30 cellular contexts compared by ENCODE assay signal in genomic region chr3:38229036-38229435, GRCh38. TPM values are rescaled to one million over a fixed set of nuclear protein-coding genes. Genes with fewer than 3 reads are reported as not detected.
A peak's percentile ranks its signal among the peaks of the same experiment; 100 is the strongest.
DNase-seq lines count a peak whose midpoint lies in the region; ATAC-seq, FAIRE-seq and TF ChIP-seq lines count a peak whose summit lies in the region.
"Had no signal": no experiment of that assay in that cellular context is flagged by ENCODE, and none has a peak within 500 bp of the region (broad histone marks: within the 10 kb centered on the region; RNA-seq: fewer than 3 reads in every experiment).

No MANE protein-coding gene starts in this region.

- H3K4me1 Mint-ChIP-seq in activated T-cell treated with anti-CD3 and anti-CD28 coated beads, Interleukin-2, amount 50 U/mL, for 72 hours (ENCODE audit: low read depth): no peaks in the 10 kb centered on the region
- H3K4me1 Mint-ChIP-seq: activated naive CD4-positive, alpha-beta T cell treated with anti-CD3 and anti-CD28 coated beads, Interleukin-2, amount 50 U/mL, for 24 hours; H9; naive B cell had no signal

- no peak for TF ChIP-seq EP300 in K562 (IDR thresholded peaks at IDR 0.05; ENCODE audit: low read length)

- no peaks in the 10 kb centered on the region for H3K9me3 Mint-ChIP-seq in activated T-cell treated with anti-CD3 and anti-CD28 coated beads, Interleukin-2, amount 50 U/mL, for 72 hours
- H3K9me3 Mint-ChIP-seq: activated naive CD4-positive, alpha-beta T cell treated with anti-CD3 and anti-CD28 coated beads, Interleukin-2, amount 50 U/mL, for 24 hours; H9; naive B cell; stimulated activated memory B cell treated with anti-CD40 and anti-IgM and Interleukin-4, amounts not matched to agents 10 μg/mL and 1 μg/mL and 100 μg/mL, for 72 hours had no signal

- WGBS in K562 (ENCODE audit: insufficient coverage, low coverage, missing lambda C conversion rate): 85% methylated on average over 1 of the region's 1 CpG
- WGBS in aorta, 2 donors: 90 to 91% methylated on average over 1 of the region's 1 CpG

- no TSS peak for BruUV-seq in K562 (replicated peaks; lab: Mats Ljungman, UMichigan)

- no peak for ATAC-seq in K562
- ATAC-seq in aorta (ENCODE audit: low FRiP score): no peak
- no peak for ATAC-seq in activated T-cell treated with anti-CD3 and anti-CD28 coated beads, Interleukin-2, amount 50 U/mL, for 72 hours (replicated peaks in 1 of 2)
- ATAC-seq: left ventricle myocardium superior; stimulated activated memory B cell treated with anti-CD40 and anti-IgM and Interleukin-4, amounts not matched to agents 10 μg/mL and 1 μg/mL and 100 μg/mL, for 72 hours had no signal

- DNase-seq in CD1c-positive myeloid dendritic cell (ENCODE audit: extremely low spot score) (peak; percentile 10), MV-4-11 (lab: John Stamatoyannopoulos, UW) (peak; percentile 79), K562 (ENCODE audit: extremely low read depth in 1 of 4, low spot score in 3 of 4) (no peak), myocyte (ENCODE audit: low read depth) (peak; percentile 17), aorta (no peak), NCI-H2171 (lab: John Stamatoyannopoulos, UW) (no peak), NCI-H446 treated with DMSO at 0.1 percent for 48 hours (lab: John Stamatoyannopoulos, UW) (no peak)
- DNase-seq in activated T-cell treated with anti-CD3 and anti-CD28 coated beads, Interleukin-2, amount 50 U/mL, for 72 hours: no peak
- DNase-seq: ACHN; activated CD4-positive, alpha-beta T cell treated with anti-CD3 and anti-CD28 coated beads for 1 hour; Caco-2; DMS53; H9; head of caudate nucleus; islet precursor cell; left ventricle myocardium superior; MM.1S; naive B cell; NCI-H146; NCI-H2107; NCI-H82; stimulated activated CD4-positive, alpha-beta T cell treated with anti-CD3 and anti-CD28 coated beads, Interleukin-15, amount 100 ng/mL, for 24 hours; substantia nigra; trophoblast cell had no signal

- H3K27me3 Mint-ChIP-seq in activated T-cell treated with anti-CD3 and anti-CD28 coated beads, Interleukin-2, amount 50 U/mL, for 72 hours (ENCODE audit: low read depth): no peaks in the 10 kb centered on the region
- H3K27me3 Mint-ChIP-seq: activated naive CD4-positive, alpha-beta T cell treated with anti-CD3 and anti-CD28 coated beads, Interleukin-2, amount 50 U/mL, for 24 hours; naive B cell; stimulated activated memory B cell treated with anti-CD40 and anti-IgM and Interleukin-4, amounts not matched to agents 10 μg/mL and 1 μg/mL and 100 μg/mL, for 72 hours had no signal

- H4K20me1 ChIP-seq in K562 (replicated peaks; ENCODE audit: control insufficient read depth, insufficient read depth, low read length): no peaks in the 10 kb centered on the region

- H2AFZ ChIP-seq in K562 (ENCODE audit: low read depth, low read length): no peak overlapping the region

- no peak overlapping the region for H3K4me2 ChIP-seq in K562 (ENCODE audit: insufficient read depth, low read length)

- H3K4me3 Mint-ChIP-seq in activated T-cell treated with anti-CD3 and anti-CD28 coated beads, Interleukin-2, amount 50 U/mL, for 72 hours: no peak overlapping the region
- H3K4me3 Mint-ChIP-seq: activated naive CD4-positive, alpha-beta T cell treated with anti-CD3 and anti-CD28 coated beads, Interleukin-2, amount 50 U/mL, for 24 hours; H9; naive B cell; stimulated activated memory B cell treated with anti-CD40 and anti-IgM and Interleukin-4, amounts not matched to agents 10 μg/mL and 1 μg/mL and 100 μg/mL, for 72 hours had no signal

- TF ChIP-seq CTCF in K562 (IDR thresholded peaks at IDR 0.05 in 2 of 3, conservative IDR thresholded peaks at IDR 0.05 in 1 of 3; ENCODE audit: insufficient read depth in 2 of 3, low read depth in 1 of 3, low read length in 3 of 3): no peak

- no peak for TF ChIP-seq RAD21 in K562 (CRISPR knock-in tag; conservative IDR thresholded peaks at IDR 0.05 in 1 of 2, IDR thresholded peaks at IDR 0.05 in 1 of 2)

- H3K27ac ChIP-seq in K562 (ENCODE audit: extremely low read depth, low read depth, low read length) (no peak overlapping the region), aorta (ENCODE audit: low read depth in 1 of 2, low read length in 2 of 2) (no peak overlapping the region)
- H3K27ac ChIP-seq: HL-60 had no signal

- CTCF ChIA-PET in K562 (lab: Yijun Ruan, JAX; ENCODE audit: low intra/inter-chr PET ratio): no interaction called here

- no peaks in the 10 kb centered on the region for H3K9me3 ChIP-seq in K562 (replicated peaks; ENCODE audit: control insufficient read depth, insufficient read depth, low read depth, low read length)
- H3K9me3 ChIP-seq in aorta (ENCODE audit: control insufficient read depth, low read length): no peaks in the 10 kb centered on the region
- H3K9me3 ChIP-seq: breast epithelium, Caco-2 had no signal

- H3K9me1 ChIP-seq in K562 (ENCODE audit: control insufficient read depth, insufficient read depth, low read length): no peaks in the 10 kb centered on the region

- TF ChIP-seq POLR2A in K562 (conservative IDR thresholded peaks at IDR 0.05): no peak

- no peaks in the 10 kb centered on the region for H3K79me2 ChIP-seq in K562 (ENCODE audit: control insufficient read depth, insufficient read depth, low read length)

- H3K9ac ChIP-seq in K562 (ENCODE audit: insufficient read depth in 1 of 2, low read depth in 2 of 2, low read length in 2 of 2): no peak overlapping the region

- intact Hi-C loops in K562 (cut with micrococcal nuclease) (loop anchor here (10.0 kb wide), 1 partner anchor 94 kb away; the partner anchor contains the start of genes ACAA1 and MYD88), aorta (cut with DNase I) (no loop called here)

- H3K27ac Mint-ChIP-seq in activated T-cell treated with anti-CD3 and anti-CD28 coated beads, Interleukin-2, amount 50 U/mL, for 72 hours: no peak overlapping the region
- H3K27ac Mint-ChIP-seq: activated naive CD4-positive, alpha-beta T cell treated with anti-CD3 and anti-CD28 coated beads, Interleukin-2, amount 50 U/mL, for 24 hours; H9; naive B cell; stimulated activated memory B cell treated with anti-CD40 and anti-IgM and Interleukin-4, amounts not matched to agents 10 μg/mL and 1 μg/mL and 100 μg/mL, for 72 hours had no signal

- H3K4me1 ChIP-seq in K562 (replicated peaks in 1 of 2; ENCODE audit: control insufficient read depth in 2 of 2, insufficient read depth in 2 of 2, low read length in 2 of 2): no peaks in the 10 kb centered on the region
- H3K4me1 ChIP-seq in aorta (ENCODE audit: control insufficient read depth in 1 of 2, insufficient read depth in 2 of 2, low read length in 2 of 2): peaks cover 0 to 3% of the 10 kb centered on the region in 2 donors
- H3K4me1 ChIP-seq: breast epithelium had no signal

- peaks cover 11 to 17% of the 10 kb centered on the region in 2 donors for H3K36me3 Mint-ChIP-seq in activated T-cell treated with anti-CD3 and anti-CD28 coated beads, Interleukin-2, amount 50 U/mL, for 72 hours (ENCODE audit: insufficient read depth in 2 of 2)

- H3K4me3 ChIP-seq in K562 (no peak overlapping the region), aorta (ENCODE audit: low read length in 2 of 2) (no peak overlapping the region)
- H3K4me3 ChIP-seq: breast epithelium had no signal

- in situ Hi-C loops in K562 (cut with MboI): no loop called here

- POLR2A ChIA-PET in K562 (lab: Yijun Ruan, JAX): interaction anchor here (1.0 kb wide), 1 partner anchor 11 kb away, joined by 3 read pairs; no protein-coding TSS in a partner anchor

- H3K36me3 ChIP-seq in K562 (ENCODE audit: control insufficient read depth, insufficient read depth, low read length): peaks cover 80% of the 10 kb centered on the region
- H3K36me3 ChIP-seq in aorta (ENCODE audit: control insufficient read depth in 1 of 2, insufficient read depth in 2 of 2, low read length in 1 of 2): peaks cover 2% of the 10 kb centered on the region in 2 donors
- H3K36me3 ChIP-seq: breast epithelium had no signal

- no peak for FAIRE-seq in K562 (lab: Jason Lieb, UNC)
- FAIRE-seq: endothelial cell of umbilical vein had no signal

- no peaks in the 10 kb centered on the region for H3K27me3 ChIP-seq in K562 (ENCODE audit: control insufficient read depth in 2 of 2, insufficient read depth in 2 of 2, low read length in 2 of 2)
- no peaks in the 10 kb centered on the region for H3K27me3 ChIP-seq in aorta (ENCODE audit: control insufficient read depth in 1 of 2, insufficient read depth in 2 of 2, low read length in 1 of 2)
- H3K27me3 ChIP-seq: breast epithelium had no signal

RNA-seq across cellular contexts. Expression of gene SLC22A13, which starts 36.6 kb away (rescaled TPM):
- 0.79 and 2.3 TPM in 2 replicates for total RNA-seq in K562 (2011; cell fraction: chromatin; rRNA removed; ENCODE audit: low replicate concordance)
- 0.92 and 1.8 TPM in 2 replicates for total RNA-seq in K562 (2011; cell fraction: nucleolus; rRNA removed)
- total RNA-seq in K562 (2011; cell fraction: nucleoplasm; rRNA removed): 0.88 and 1.6 TPM in 2 replicates
- not detected in 2 replicates for total RNA-seq in K562 (2014; rRNA removed)
- 0.13 and 0.18 TPM in 2 replicates for total RNA-seq in K562 (2014; rRNA removed; fragmentation: Illumina TruSeq; extraction: Trizol)
- 0.30 and 0.36 TPM in 2 replicates for total RNA-seq in K562 (2015; rRNA removed; fragmentation: Illumina TruSeq; extraction: Trizol)
- total RNA-seq in K562 (2021): 0.29 and 0.49 TPM in 2 replicates
- 0.15 and 0.19 TPM in 2 replicates for polyA plus RNA-seq in K562 (2011; rRNA removed)
- 0.07 and 0.19 TPM in 2 replicates for polyA plus RNA-seq in K562 (2011; cell fraction: cytosol; rRNA removed)
- polyA plus RNA-seq in K562 (2011; cell fraction: nucleus; rRNA removed): 1.2 and 1.3 TPM in 2 replicates
- 0.25 and 0.28 TPM in 2 replicates for polyA plus RNA-seq in K562 (2012)
- polyA plus RNA-seq in K562 (2014; fragmentation: Illumina TruSeq; extraction: Trizol): 0.07 and 0.15 TPM in 2 replicates
- polyA plus RNA-seq in K562 (2014; fragmentation: Nextera tagmentation; extraction: Ambion mirVana): not detected
- 0.09 TPM in 1 of 2 replicates, not detected in the other for polyA plus RNA-seq in K562 (2014; rRNA removed)
- polyA minus RNA-seq in K562 (2011; rRNA and poly(A)+ RNA removed): 0.27 and 0.46 TPM in 2 replicates
- not detected in 2 replicates for polyA minus RNA-seq in K562 (2011; cell fraction: cytosol; rRNA and poly(A)+ RNA removed)
- 0.56 and 0.81 TPM in 2 replicates for polyA minus RNA-seq in K562 (2011; cell fraction: nucleus; rRNA and poly(A)+ RNA removed)
- total RNA-seq in myocyte: 0.16 and 0.40 TPM in 2 replicates
- 0.44 TPM for polyA plus RNA-seq in myocyte (2012)
- 1 to 10 TPM; 1.1 to 1.3 TPM for total RNA-seq in aorta
- polyA plus RNA-seq in aorta: not detected
- 1 to 10 TPM; 1.0 to 1.2 TPM for total RNA-seq in activated T-cell treated with anti-CD3 and anti-CD28 coated beads, Interleukin-2, amount 50 U/mL, for 72 hours
- total RNA-seq: H9, left ventricle myocardium superior had no signal

RNA-seq across cellular contexts. Expression of gene SLC22A14, which starts 53.1 kb away (rescaled TPM):
- total RNA-seq in K562 (2011; cell fraction: chromatin; rRNA removed; ENCODE audit: low replicate concordance): not detected in 2 replicates
- total RNA-seq in K562 (2011; cell fraction: nucleolus; rRNA removed): not detected in 2 replicates
- total RNA-seq in K562 (2011; cell fraction: nucleoplasm; rRNA removed): not detected in 2 replicates
- not detected in 2 replicates for total RNA-seq in K562 (2014; rRNA removed)
- total RNA-seq in K562 (2014; rRNA removed; fragmentation: Illumina TruSeq; extraction: Trizol): not detected in 2 replicates
- total RNA-seq in K562 (2015; rRNA removed; fragmentation: Illumina TruSeq; extraction: Trizol): 0.07 TPM in 1 of 2 replicates, not detected in the other
- not detected in 2 replicates for total RNA-seq in K562 (2021)
- 0.04 TPM in 1 of 2 replicates, not detected in the other for polyA plus RNA-seq in K562 (2011; rRNA removed)
- not detected in 2 replicates for polyA plus RNA-seq in K562 (2011; cell fraction: cytosol; rRNA removed)
- polyA plus RNA-seq in K562 (2011; cell fraction: nucleus; rRNA removed): 0.10 and 0.21 TPM in 2 replicates
- 0.08 and 0.10 TPM in 2 replicates for polyA plus RNA-seq in K562 (2012)
- not detected in 2 replicates for polyA plus RNA-seq in K562 (2014; fragmentation: Illumina TruSeq; extraction: Trizol)
- polyA plus RNA-seq in K562 (2014; fragmentation: Nextera tagmentation; extraction: Ambion mirVana): under 1 TPM in 1 of 2 experiments, not detected in 1; 0.03 TPM
- polyA plus RNA-seq in K562 (2014; rRNA removed): 0.07 TPM in 1 of 2 replicates, not detected in the other
- 0.45 TPM in 1 of 2 replicates, not detected in the other for polyA minus RNA-seq in K562 (2011; rRNA and poly(A)+ RNA removed)
- polyA minus RNA-seq in K562 (2011; cell fraction: cytosol; rRNA and poly(A)+ RNA removed): not detected in 2 replicates
- not detected in 2 replicates for polyA minus RNA-seq in K562 (2011; cell fraction: nucleus; rRNA and poly(A)+ RNA removed)
- 0.78 and 0.83 TPM in 2 replicates for total RNA-seq in myocyte
- polyA plus RNA-seq in myocyte (2012): 0.72 TPM
- total RNA-seq in aorta: under 1 TPM; 0.42 to 0.49 TPM
- under 1 TPM in 1 of 2 donors, not detected in 1; 0.18 TPM for polyA plus RNA-seq in aorta
- under 1 TPM; 0.14 to 0.21 TPM for total RNA-seq in activated T-cell treated with anti-CD3 and anti-CD28 coated beads, Interleukin-2, amount 50 U/mL, for 72 hours
- total RNA-seq: endothelial cell of umbilical vein; H9; left ventricle myocardium superior; T-helper 2 cell treated with Interferon-gamma antibody and Interleukin-4, amounts not matched to agents 100 ng/mL and 5 ng/mL, for 36 hours had no signal
- polyA plus RNA-seq: endothelial cell of umbilical vein had no signal

Comparison
In these comparisons a context has a peak if more than half of its experiments do, and no peak if none do; other contexts are left out.
1. DNase-seq: peak in CD1c-positive myeloid dendritic cell (single experiment), MV-4-11 (single experiment) and myocyte (single experiment); none in K562 (0 of 4), aorta (0 of 2), NCI-H2171 (single experiment), activated T-cell treated with anti-CD3 and anti-CD28 coated beads, Interleukin-2, amount 50 U/mL, for 72 hours (0 of 2) and NCI-H446 treated with DMSO at 0.1 percent for 48 hours (single experiment).